Comparison of ENCODE assay signal across 8 cellular contexts in genomic region chr19:11138659-11139526, GRCh38. TPM values are rescaled to one million over a fixed set of nuclear protein-coding genes. Genes with fewer than 3 reads are reported as not detected.
DNase-seq lines count a peak whose midpoint lies in the region; TF ChIP-seq lines count a peak whose summit lies in the region.

No MANE protein-coding gene starts in this region.

- peak overlapping the region; percentile 31 for H3K4me3 ChIP-seq in AG04450 (ENCODE audit: low read depth, low read length)
- H3K4me3 ChIP-seq in adrenal gland = peak overlapping the region in 1 of 4 donors; percentile 42
- H3K4me3 ChIP-seq in right atrium auricular region = peak overlapping the region in 1 of 2 donors; percentile 27
- H3K4me3 ChIP-seq in sigmoid colon = peak overlapping the region in 3 of 4 donors; percentile 14 to 30 (median 19)

- 15 to 38% (median 22%) methylated on average over 9 to 16 of the region's 16 CpGs for WGBS in adrenal gland, 4 donors
- WGBS in sigmoid colon, 2 donors = 16 to 35% methylated on average over 16 of the region's 16 CpGs

- H3K36me3 ChIP-seq in adrenal gland (replicated peaks in 1 of 2) = no peaks in the 10 kb centered on the region
- no peaks in the 10 kb centered on the region for H3K36me3 ChIP-seq in right atrium auricular region
- H3K36me3 ChIP-seq in sigmoid colon = no peaks in the 10 kb centered on the region

- POLR2A ChIA-PET in AG04450 (lab: Yijun Ruan, JAX) = interaction anchor here (0.5 to 1.4 kb wide), 8 partner anchors 19 to 101 kb away, joined by 3 to 5 read pairs (median 4); partner anchors contain the start of gene KANK2

- H3K4me1 ChIP-seq in adrenal gland (replicated peaks in 1 of 2) = peaks cover 47 to 50% of the 10 kb centered on the region in 2 donors
- H3K4me1 ChIP-seq in right atrium auricular region = peaks cover 3 to 67% of the 10 kb centered on the region in 2 donors
- peaks cover 0 to 70% (median 63%) of the 10 kb centered on the region in 4 donors for H3K4me1 ChIP-seq in sigmoid colon

- TF ChIP-seq EP300 in sigmoid colon (IDR thresholded peaks at IDR 0.05) = peak in 1 of 4 donors; percentile 24

- TF ChIP-seq CTCF in AG04450 (IDR thresholded peaks at IDR 0.05; ENCODE audit: low read depth, low read length) (no peak), adrenal gland (IDR thresholded peaks at IDR 0.05) (peak in 2 of 6 experiments; percentile 11 to 12), right atrium auricular region (IDR thresholded peaks at IDR 0.05) (no peak), sigmoid colon (IDR thresholded peaks at IDR 0.05) (no peak)

- H3K27me3 ChIP-seq in AG04450 (ENCODE audit: control insufficient read depth, insufficient read depth, low read length) (no peaks in the 10 kb centered on the region), adrenal gland (no peaks in the 10 kb centered on the region), right atrium auricular region (no peaks in the 10 kb centered on the region), sigmoid colon (no peaks in the 10 kb centered on the region)

- TF ChIP-seq POLR2A in adrenal gland (IDR thresholded peaks at IDR 0.05) (peak in 1 of 2 donors; percentile 73), sigmoid colon (IDR thresholded peaks at IDR 0.05) (peak in 1 of 2 donors; percentile 9)

- CTCF ChIA-PET in AG04450 (lab: Charles Lee) = interaction anchor here (0.6 to 3.6 kb wide), 8 partner anchors 9 to 105 kb away, joined by 3 to 29 read pairs (median 6); no protein-coding TSS in a partner anchor

- intact Hi-C loops in adrenal gland (cut with DNase I) = loop anchor here (2.0 to 5.0 kb wide), 2 partner anchors 63 to 66 kb away; no protein-coding TSS in a partner anchor
- intact Hi-C loops in sigmoid colon (cut with DNase I) = loop anchor here (10.0 kb wide), 1 partner anchor 236 kb away; the partner anchor contains the start of gene SWSAP1

- no peaks in the 10 kb centered on the region; the same call in 1 of the 2 replicates for H3K9me3 ChIP-seq in AG04450 (ENCODE audit: control insufficient read depth, insufficient read depth, low read length)
- H3K9me3 ChIP-seq in adrenal gland (replicated peaks in 1 of 3) = no peaks in the 10 kb centered on the region
- no peaks in the 10 kb centered on the region for H3K9me3 ChIP-seq in right atrium auricular region
- H3K9me3 ChIP-seq in sigmoid colon = no peaks in the 10 kb centered on the region

- DNase-seq in AG04450 (ENCODE audit: low read depth, low spot score) = no peak
- peak; percentile 87 for DNase-seq in HT1080 (ENCODE audit: low read depth)
- peak; percentile 76 to 95 (median 91) for DNase-seq in adrenal gland
- DNase-seq in right atrium auricular region (ENCODE audit: low spot score) = peak; percentile 91
- DNase-seq in sigmoid colon = peak; percentile 94
- DNase-seq in NCI-H510A (lab: John Stamatoyannopoulos, UW) = no peak
- no peak for DNase-seq in NK-92 (lab: John Stamatoyannopoulos, UW; ENCODE audit: unreplicated experiment)
- DNase-seq in NCI-H1092 treated with DMSO at 0.1 percent for 48 hours (lab: John Stamatoyannopoulos, UW) = no peak

- H3K27ac ChIP-seq in AG04450 (ENCODE audit: low read depth, low read length) (peak overlapping the region; percentile 93), adrenal gland (peak overlapping the region; percentile 49 to 97 (median 91)), right atrium auricular region (peak overlapping the region; percentile 96 to 98), sigmoid colon (peak overlapping the region; percentile 92 to 99 (median 95))

RNA-seq across cellular contexts. Expression of gene SPC24, which starts 16.7 kb away (rescaled TPM):
- polyA plus RNA-seq in AG04450 (2011; rRNA removed) = 6.0 and 7.4 TPM in 2 replicates
- polyA minus RNA-seq in AG04450 (2011; rRNA and poly(A)+ RNA removed) = 20.1 and 28.1 TPM in 2 replicates
- 112 and 122 TPM in 2 replicates for total RNA-seq in HT1080 (2014; rRNA removed; shearing (Covaris generic))
- 43.7 and 48.0 TPM in 2 replicates for polyA plus RNA-seq in HT1080 (2015; cell fraction: cytosol; rRNA removed)
- polyA plus RNA-seq in HT1080 (2015; cell fraction: nucleus; rRNA removed) = 28.9 and 39.7 TPM in 2 replicates
- 1 to 10 TPM in 7 of 8 donors, under 1 TPM in 1; 0.60 to 7.8 (median 4.2) TPM for total RNA-seq in adrenal gland
- polyA plus RNA-seq in adrenal gland = 1 to 10 TPM in 2 of 3 donors, under 1 TPM in 1; 0.84 to 9.8 (median 1.7) TPM
- total RNA-seq in right atrium auricular region = 1 to 10 TPM; 1.2 to 5.7 TPM
- 1 to 10 TPM in 3 of 4 donors, under 1 TPM in 1; 0.99 to 6.0 (median 2.8) TPM for total RNA-seq in sigmoid colon
- 10 to 100 TPM in 1 of 3 donors, 1 to 10 TPM in 2; 1.2 to 13.0 (median 2.1) TPM for polyA plus RNA-seq in sigmoid colon

RNA-seq across cellular contexts. Expression of gene LDLR, which starts 49.6 kb away (rescaled TPM):
- 49.6 and 59.7 TPM in 2 replicates for polyA plus RNA-seq in AG04450 (2011; rRNA removed)
- polyA minus RNA-seq in AG04450 (2011; rRNA and poly(A)+ RNA removed) = 56.5 and 80.4 TPM in 2 replicates
- 53.6 and 67.8 TPM in 2 replicates for total RNA-seq in HT1080 (2014; rRNA removed; shearing (Covaris generic))
- polyA plus RNA-seq in HT1080 (2015; cell fraction: cytosol; rRNA removed) = 24.2 and 28.5 TPM in 2 replicates
- 89.9 and 96.1 TPM in 2 replicates for polyA plus RNA-seq in HT1080 (2015; cell fraction: nucleus; rRNA removed)
- total RNA-seq in adrenal gland = 1,000 to 10,000 TPM in 1 of 8 donors, 100 to 1,000 TPM in 5, 10 to 100 TPM in 2; 87.2 to 2,114 (median 204) TPM
- polyA plus RNA-seq in adrenal gland = 100 to 1,000 TPM in 2 of 3 donors, 10 to 100 TPM in 1; 35.4 to 121 (median 105) TPM
- 10 to 100 TPM; 13.8 to 15.9 TPM for total RNA-seq in right atrium auricular region
- total RNA-seq in sigmoid colon = 100 to 1,000 TPM in 1 of 4 donors, 10 to 100 TPM in 1, 1 to 10 TPM in 2; 7.1 to 139 (median 15.0) TPM
- polyA plus RNA-seq in sigmoid colon = 10 to 100 TPM; 20.4 to 76.0 (median 20.6) TPM

RNA-seq across cellular contexts. Expression of gene KANK2, which starts 58.5 kb away (rescaled TPM):
- polyA plus RNA-seq in AG04450 (2011; rRNA removed) (83.2 and 147 TPM in 2 replicates), adrenal gland (100 to 1,000 TPM in 1 of 3 donors, 10 to 100 TPM in 2; 44.4 to 149 (median 62.7) TPM), sigmoid colon (100 to 1,000 TPM in 1 of 3 donors, 10 to 100 TPM in 2; 29.8 to 130 (median 89.4) TPM)
- 104 and 195 TPM in 2 replicates for polyA minus RNA-seq in AG04450 (2011; rRNA and poly(A)+ RNA removed)
- total RNA-seq in HT1080 (2014; rRNA removed; shearing (Covaris generic)) = 54.3 and 73.5 TPM in 2 replicates
- 33.1 and 44.0 TPM in 2 replicates for polyA plus RNA-seq in HT1080 (2015; cell fraction: cytosol; rRNA removed)
- polyA plus RNA-seq in HT1080 (2015; cell fraction: nucleus; rRNA removed) = 58.2 and 70.0 TPM in 2 replicates
- total RNA-seq in adrenal gland (100 to 1,000 TPM in 7 of 8 donors, 10 to 100 TPM in 1; 51.3 to 395 (median 194) TPM), right atrium auricular region (100 to 1,000 TPM; 445 to 622 TPM), sigmoid colon (1,000 to 10,000 TPM in 2 of 4 donors, 100 to 1,000 TPM in 2; 691 to 1,314 (median 1,068) TPM)

Comparison
In these comparisons a context has a peak if more than half of its experiments do, and no peak if none do; other contexts are left out.
1. DNase-seq: peak in HT1080 (single experiment), adrenal gland (7 of 7), right atrium auricular region (single experiment) and sigmoid colon (single experiment); none in AG04450 (single experiment), NCI-H510A (single experiment), NK-92 (single experiment) and NCI-H1092 treated with DMSO at 0.1 percent for 48 hours (single experiment).
2. RNA of gene SPC24, which starts 16.7 kb away (total RNA-seq): 112 to 122 TPM in HT1080; 1.2 to 5.7 TPM in right atrium auricular region, 0.60 to 7.8 TPM in adrenal gland and 0.99 to 6.0 TPM in sigmoid colon; every median in the first group is over 10 times any median in the second.
3. Peak in every context shown above with its lines, with median percentiles within 50 percentile points of each other: H3K27ac ChIP-seq.